Comparison of ENCODE assay signal across 27 cellular contexts in genomic region chr3:164683516-164683915, GRCh38.
"Had no signal": no experiment of that assay in that cellular context is flagged by ENCODE, and none has a peak within 500 bp of the region (broad histone marks: within the 10 kb centered on the region; RNA-seq: fewer than 3 reads in every experiment).

No MANE protein-coding gene starts in this region.

- H3K9me3 ChIP-seq: lower lobe of right lung, pancreas, prostate gland, tibial nerve, upper lobe of left lung, vagina had no signal

- H3K36me3 ChIP-seq: lower lobe of right lung, pancreas, prostate gland, tibial nerve, upper lobe of left lung, vagina had no signal

- ATAC-seq: left cardiac atrium; left lobe of liver; lower lobe of right lung; naive thymus-derived CD8-positive, alpha-beta T cell; pancreas; right cardiac atrium; sciatic nerve; stimulated activated memory B cell treated with anti-CD40 and anti-IgM and Interleukin-4, amounts not matched to agents 10 μg/mL and 1 μg/mL and 100 μg/mL, for 72 hours; stimulated activated naive CD8-positive, alpha-beta T cell treated with anti-CD3 and anti-CD28 coated beads, Interleukin-15, amount 100 ng/mL, for 72 hours had no signal

- H3K4me1 ChIP-seq: lower lobe of right lung, pancreas, prostate gland, tibial nerve, upper lobe of left lung, vagina had no signal

- H3K27ac ChIP-seq: lower lobe of right lung, pancreas, prostate gland, skin epidermis, tibial nerve, upper lobe of left lung, vagina had no signal

- DNase-seq: hypothalamus; islet precursor cell; left cardiac atrium; lower lobe of right lung; mammary epithelial cell; mesenchymal stem cell; naive thymus-derived CD8-positive, alpha-beta T cell; nucleus accumbens; posterior cingulate gyrus; retina; right cardiac atrium; stimulated activated CD4-positive, alpha-beta T cell treated with anti-CD3 and anti-CD28 coated beads, Interleukin-12 subunit alpha, Interleukin-12 subunit beta, amount 100 ng/mL, for 4 hours; stimulated activated CD4-positive, alpha-beta T cell treated with anti-CD3 and anti-CD28 coated beads, Interleukin-15, amount 100 ng/mL, for 24 hours; stimulated activated CD4-positive, alpha-beta T cell treated with anti-CD3 and anti-CD28 coated beads, Interleukin-2, amount 100 ng/mL, for 24 hours; stimulated activated CD4-positive, alpha-beta T cell treated with anti-CD3 and anti-CD28 coated beads, Interleukin-4, amount 100 ng/mL, for 1 hour; stimulated activated naive CD4-positive, alpha-beta T cell treated with Interleukin-2 at 50 U/mL for 16 hours; stimulated activated naive CD8-positive, alpha-beta T cell treated with anti-CD3 and anti-CD28 coated beads, Interleukin-15, amount 100 ng/mL, for 72 hours; substantia nigra had no signal

- H3K4me3 ChIP-seq: lower lobe of right lung, pancreas, prostate gland, skin epidermis, tibial nerve, upper lobe of left lung, vagina had no signal

- H3K27me3 ChIP-seq: pancreas, tibial nerve, upper lobe of left lung, vagina had no signal
